ENCODE assay signal across 9 cellular contexts in genomic region chr5:150671509-150672236, GRCh38. TPM values are rescaled to one million over a fixed set of nuclear protein-coding genes. Genes with fewer than 3 reads are reported as not detected.
DNase-seq lines count a peak whose midpoint lies in the region; ATAC-seq and TF ChIP-seq lines count a peak whose summit lies in the region.
"Had no signal": no experiment of that assay in that cellular context is flagged by ENCODE, and none has a peak within 500 bp of the region (broad histone marks: within the 10 kb centered on the region; RNA-seq: fewer than 3 reads in every experiment).

No MANE protein-coding gene starts in this region.

- no peak for TF ChIP-seq POLR2A in Peyer's patch (IDR thresholded peaks at IDR 0.05)

- peak overlapping the region; percentile 43 for H3K4me2 ChIP-seq in parathyroid adenoma (ENCODE audit: low read length)
- H3K4me2 ChIP-seq: KMS-11 had no signal

- no peaks in the 10 kb centered on the region for H3K9me3 ChIP-seq in Peyer's patch
- no peaks in the 10 kb centered on the region for H3K9me3 ChIP-seq in parathyroid adenoma (ENCODE audit: control insufficient read depth, low read length)

- H3K27me3 ChIP-seq in Peyer's patch: peaks cover 0 to 9% of the 10 kb centered on the region in 2 donors
- no peaks in the 10 kb centered on the region for H3K27me3 ChIP-seq in parathyroid adenoma (ENCODE audit: control insufficient read depth, insufficient read depth, low read length)

- no peak for ATAC-seq in GM19023 (IDR thresholded peaks at IDR 0.05; ENCODE audit: unreplicated experiment)

- peak overlapping the region; percentile 61 for H2AFZ ChIP-seq in parathyroid adenoma

- H3K36me3 ChIP-seq in Peyer's patch: no peaks in the 10 kb centered on the region
- no peaks in the 10 kb centered on the region for H3K36me3 ChIP-seq in parathyroid adenoma (ENCODE audit: control insufficient read depth, insufficient read depth, low read length)

- H3K79me2 ChIP-seq in parathyroid adenoma: no peaks in the 10 kb centered on the region

- H3K27ac ChIP-seq in Peyer's patch (peak overlapping the region in 2 of 4 donors; percentile 2 to 14), parathyroid adenoma (no peak overlapping the region)
- H3K27ac ChIP-seq: KMS-11 had no signal

- TF ChIP-seq CTCF in Peyer's patch (IDR thresholded peaks at IDR 0.05): no peak
- TF ChIP-seq CTCF in foreskin fibroblast (IDR thresholded peaks at IDR 0.05; ENCODE audit: low read depth, low read length): no peak
- TF ChIP-seq CTCF in parathyroid adenoma (IDR thresholded peaks at IDR 0.05): no peak

- H3K4me3 ChIP-seq in GM08714 (ENCODE audit: low read length) (peak overlapping the region; percentile 49; the same call in 1 of the 2 replicates), Peyer's patch (peak overlapping the region; percentile 26 to 57 (median 50)), foreskin fibroblast (ENCODE audit: low read depth in 1 of 2, low read length in 2 of 2) (peak overlapping the region; percentile 53 to 58), parathyroid adenoma (ENCODE audit: low read depth, low read length) (no peak overlapping the region)

- H3K4me1 ChIP-seq in Peyer's patch (peaks cover 0 to 22% (median 11%) of the 10 kb centered on the region in 4 donors), parathyroid adenoma (no peaks in the 10 kb centered on the region)

- H3K9ac ChIP-seq in parathyroid adenoma: no peak overlapping the region
- H3K9ac ChIP-seq: KMS-11 had no signal

- DNase-seq in Peyer's patch: no peak
- no peak for DNase-seq in foreskin fibroblast
- DNase-seq in NCI-H2196 (lab: John Stamatoyannopoulos, UW; ENCODE audit: unreplicated experiment): no peak
- DNase-seq in NCI-H748 treated with DMSO at 0.1 percent for 48 hours (lab: John Stamatoyannopoulos, UW): no peak
- no peak for DNase-seq in NCI-H1417 (lab: John Stamatoyannopoulos, UW)

RNA-seq across cellular contexts. Expression of gene MYOZ3, which starts 10.6 kb away (rescaled TPM):
- under 1 TPM in 1 of 4 donors, not detected in 3; 0.54 TPM for total RNA-seq in Peyer's patch

RNA-seq across cellular contexts. Expression of gene RBM22, which starts 29.2 kb away (rescaled TPM):
- total RNA-seq in Peyer's patch: 10 to 100 TPM; 35.1 to 53.6 (median 44.0) TPM

RNA-seq across cellular contexts. Expression of gene SYNPO, which starts 31.2 kb away (rescaled TPM):
- total RNA-seq in Peyer's patch: 10 to 100 TPM; 28.1 to 93.3 (median 75.8) TPM
